8 cellular contexts compared by ENCODE assay signal in the genomic region with DNA sequence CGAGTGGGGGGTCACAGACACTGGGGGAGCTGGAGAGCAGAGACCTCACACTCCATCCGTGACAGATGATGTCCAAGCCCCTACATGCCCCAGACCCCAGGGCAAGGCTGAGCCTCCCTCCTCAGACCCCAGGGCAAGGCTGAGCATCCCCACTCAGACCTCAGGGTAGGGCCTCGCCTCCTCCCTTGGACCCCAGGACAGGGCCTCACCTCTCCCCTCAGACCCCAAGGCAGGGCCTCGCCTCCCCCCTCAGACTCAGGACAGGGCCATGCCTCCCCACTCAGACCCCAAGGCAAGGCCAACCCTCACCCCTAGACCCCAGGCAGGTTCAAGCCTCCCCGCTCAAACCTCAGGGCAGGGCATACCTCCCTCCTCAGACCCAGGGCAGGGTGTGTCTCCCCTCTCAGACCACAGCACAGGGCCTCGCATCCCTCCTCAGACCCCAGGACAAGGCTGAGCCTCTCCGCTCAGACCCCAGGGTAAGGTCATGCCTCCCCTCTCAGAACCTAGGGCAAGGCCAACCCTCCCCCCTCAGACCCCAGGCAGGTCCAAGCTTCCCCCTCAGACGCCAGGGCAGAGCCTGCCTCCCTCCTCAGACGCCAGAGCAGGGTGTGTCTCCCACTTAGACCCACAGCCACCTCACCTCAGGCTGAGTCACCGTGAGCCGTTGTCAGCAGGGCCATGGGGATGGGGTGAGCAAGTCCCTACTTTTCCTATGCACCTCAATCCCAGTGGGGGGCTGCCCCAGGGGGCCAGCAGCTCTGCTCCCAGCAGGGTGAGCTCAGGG. TPM values are rescaled to one million over a fixed set of nuclear protein-coding genes. Genes with fewer than 3 reads are reported as not detected.
DNase-seq lines count a peak whose midpoint lies in the region; ATAC-seq and TF ChIP-seq lines count a peak whose summit lies in the region.

No MANE protein-coding gene starts in this region.

- peaks cover 2% of the 10 kb centered on the region for H3K9me3 Mint-ChIP-seq in glutamatergic neuron (ENCODE audit: unreplicated experiment)
- no peaks in the 10 kb centered on the region for H3K9me3 Mint-ChIP-seq in mesothelial cell of epicardium

- TF ChIP-seq CTCF in glutamatergic neuron (IDR thresholded peaks at IDR 0.05; ENCODE audit: partially characterized antibody, unreplicated experiment) (no peak), mesothelial cell of epicardium (IDR thresholded peaks at IDR 0.05; ENCODE audit: unreplicated experiment) (no peak)

- H3K27ac Mint-ChIP-seq in glutamatergic neuron (ENCODE audit: unreplicated experiment) (no peak overlapping the region), mesothelial cell of epicardium (no peak overlapping the region)

- peak; percentile 24 for DNase-seq in NK-92 treated with Interleukin-12 subunit alpha and Interleukin-12 subunit beta, amount 100 ng/mL, for 24 hours (lab: John Stamatoyannopoulos, UW)
- no peak for DNase-seq in NK-92 (lab: John Stamatoyannopoulos, UW; ENCODE audit: unreplicated experiment)
- peak; percentile 72 to 77 for DNase-seq in activated CD4-positive, alpha-beta T cell treated with anti-CD3 and anti-CD28 coated beads, Interleukin-2, amount 50 U/mL, for 4 hours
- DNase-seq in stimulated activated CD4-positive, alpha-beta T cell treated with anti-CD3 and anti-CD28 coated beads, Interleukin-4, amount 100 ng/mL, for 48 hours (ENCODE audit: low read depth in 2 of 2): peak; percentile 42 to 61
- DNase-seq in glutamatergic neuron: no peak
- DNase-seq in KG1 (lab: John Stamatoyannopoulos, UW): no peak
- no peak for DNase-seq in mesothelial cell of epicardium (ENCODE audit: low spot score in 2 of 2, unreplicated experiment in 2 of 2)

- peak; percentile 84 for ATAC-seq in esophagus mucosa

- peaks cover 2% of the 10 kb centered on the region for H3K27me3 Mint-ChIP-seq in glutamatergic neuron (ENCODE audit: unreplicated experiment)
- H3K27me3 Mint-ChIP-seq in mesothelial cell of epicardium (ENCODE audit: low read depth): no peaks in the 10 kb centered on the region

- H3K4me1 Mint-ChIP-seq in glutamatergic neuron (ENCODE audit: low read depth, unreplicated experiment) (no peaks in the 10 kb centered on the region), mesothelial cell of epicardium (no peaks in the 10 kb centered on the region)

- H3K4me3 Mint-ChIP-seq in glutamatergic neuron (ENCODE audit: unreplicated experiment): no peak overlapping the region
- H3K4me3 Mint-ChIP-seq in mesothelial cell of epicardium: no peak overlapping the region

- no peaks in the 10 kb centered on the region for H3K36me3 Mint-ChIP-seq in glutamatergic neuron (ENCODE audit: unreplicated experiment)
- no peaks in the 10 kb centered on the region for H3K36me3 Mint-ChIP-seq in mesothelial cell of epicardium

RNA-seq across cellular contexts. Expression of a gene that starts 1.7 kb away (rescaled TPM):
- total RNA-seq in esophagus mucosa (1.1 TPM), glutamatergic neuron (ENCODE audit: unreplicated experiment) (not detected), mesothelial cell of epicardium (not detected in 3 replicates)

RNA-seq across cellular contexts. Expression of a gene that starts 8.8 kb away (rescaled TPM):
- 37.5 TPM for total RNA-seq in esophagus mucosa
- total RNA-seq in glutamatergic neuron (ENCODE audit: unreplicated experiment): 54.4 TPM
- 51.2 to 53.0 TPM (median 51.5 TPM) in 3 replicates for total RNA-seq in mesothelial cell of epicardium

RNA-seq across cellular contexts. Expression of a gene that starts 41.1 kb away (rescaled TPM):
- total RNA-seq in esophagus mucosa (105 TPM), glutamatergic neuron (ENCODE audit: unreplicated experiment) (not detected), mesothelial cell of epicardium (0.09 to 0.13 TPM (median 0.13 TPM) in 3 replicates)

RNA-seq across cellular contexts. Expression of a gene that starts 47.6 kb away (rescaled TPM):
- total RNA-seq in esophagus mucosa (not detected), glutamatergic neuron (ENCODE audit: unreplicated experiment) (12.5 TPM), mesothelial cell of epicardium (2.3 to 2.6 TPM (median 2.4 TPM) in 3 replicates)

Comparison
In these comparisons a context has a peak if more than half of its experiments do, and no peak if none do; other contexts are left out.
1. DNase-seq: peak in NK-92 treated with Interleukin-12 subunit alpha and Interleukin-12 subunit beta, amount 100 ng/mL, for 24 hours (single experiment), activated CD4-positive, alpha-beta T cell treated with anti-CD3 and anti-CD28 coated beads, Interleukin-2, amount 50 U/mL, for 4 hours (2 of 2) and stimulated activated CD4-positive, alpha-beta T cell treated with anti-CD3 and anti-CD28 coated beads, Interleukin-4, amount 100 ng/mL, for 48 hours (2 of 2); none in NK-92 (single experiment), glutamatergic neuron (single experiment), KG1 (single experiment) and mesothelial cell of epicardium (0 of 2).
2. RNA of a gene that starts 41.1 kb away (total RNA-seq): 105 TPM in esophagus mucosa (single experiment); 0.09 to 0.13 TPM in mesothelial cell of epicardium and not detected in glutamatergic neuron (single experiment); every median in the first group is over 10 times any median in the second.